ENCODE assay signal across 15 cellular contexts in the genomic region with DNA sequence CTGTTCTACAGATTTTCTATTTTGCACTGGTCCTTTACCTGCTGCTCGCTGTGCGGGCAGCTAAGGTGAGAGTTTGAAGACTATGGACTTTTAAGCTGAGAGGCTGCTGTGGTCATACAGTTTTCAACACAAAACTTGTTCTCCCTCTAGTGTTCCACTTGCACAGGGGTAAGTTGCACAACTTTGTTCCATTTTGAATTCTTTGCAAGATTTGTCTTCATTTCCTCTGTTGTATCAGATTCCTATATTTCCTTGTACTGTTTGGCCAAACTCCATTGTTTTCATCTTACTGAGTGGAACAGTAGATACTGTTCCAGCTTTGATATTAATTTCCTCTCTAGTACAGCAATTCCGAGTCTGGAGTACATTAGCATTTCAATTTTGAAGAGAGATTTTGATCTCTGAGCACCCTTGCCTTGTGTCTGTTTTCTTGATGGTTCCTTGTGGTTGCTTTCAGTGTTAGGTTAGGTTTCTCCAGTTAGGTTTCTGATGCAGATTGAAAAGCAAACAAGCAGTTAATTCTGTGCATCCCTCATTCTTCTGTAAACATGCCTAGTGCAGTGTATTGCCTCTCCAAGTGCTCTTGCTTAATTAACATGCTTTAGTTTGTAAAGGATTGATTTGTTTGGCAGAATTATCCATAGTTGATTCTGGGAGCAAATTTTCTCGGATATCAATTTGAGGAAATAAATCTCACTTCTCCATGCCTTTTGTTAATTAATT.
A peak's percentile ranks its signal among the peaks of the same experiment; 100 is the strongest.
DNase-seq lines count a peak whose midpoint lies in the region; ATAC-seq, FAIRE-seq and TF ChIP-seq lines count a peak whose summit lies in the region.
"Had no signal": no experiment of that assay in that cellular context is flagged by ENCODE, and none has a peak within 500 bp of the region (broad histone marks: within the 10 kb centered on the region; RNA-seq: fewer than 3 reads in every experiment).

No MANE protein-coding gene starts in this region.

- H3K27me3 ChIP-seq in right atrium auricular region (no peaks in the 10 kb centered on the region), lower lobe of right lung (ENCODE audit: low read depth) (no peaks in the 10 kb centered on the region)
- H3K27me3 ChIP-seq: vagina had no signal

- intact Hi-C loops in Right ventricle myocardium inferior (cut with DNase I) (loop anchor here (5.0 to 10.0 kb wide), 3 partner anchors 59 to 301 kb away; no protein-coding TSS in a partner anchor), lower lobe of right lung (cut with DNase I) (no loop called here)
- intact Hi-C loops in activated T-helper 1 cell treated with anti-CD3 and anti-CD28 coated beads, Interleukin-12 subunit alpha, Interleukin-12 subunit beta, Interleukin-2, Interleukin-4 antibody, amounts not matched to agents 30 ng/mL and 10 ng/mL and 1 ng/mL, durations not matched to agents 14 hours and 24 hours and 36 hours (cut with micrococcal nuclease) = no loop called here

- no peaks in the 10 kb centered on the region for H3K36me3 Mint-ChIP-seq in activated T-helper 1 cell treated with anti-CD3 and anti-CD28 coated beads, Interleukin-12 subunit alpha, Interleukin-12 subunit beta, Interleukin-2, Interleukin-4 antibody, amounts not matched to agents 30 ng/mL and 10 ng/mL and 1 ng/mL, durations not matched to agents 14 hours and 24 hours and 36 hours (ENCODE audit: low read depth)

- TF ChIP-seq CTCF in right atrium auricular region (IDR thresholded peaks at IDR 0.05) (peak in 1 of 2 donors; percentile 61), lower lobe of right lung (IDR thresholded peaks at IDR 0.05) (peak; percentile 29)

- no peaks in the 10 kb centered on the region for H3K27me3 Mint-ChIP-seq in activated T-helper 1 cell treated with anti-CD3 and anti-CD28 coated beads, Interleukin-12 subunit alpha, Interleukin-12 subunit beta, Interleukin-2, Interleukin-4 antibody, amounts not matched to agents 30 ng/mL and 10 ng/mL and 1 ng/mL, durations not matched to agents 14 hours and 24 hours and 36 hours (ENCODE audit: insufficient read depth)

- H3K4me3 ChIP-seq in right atrium auricular region = no peak overlapping the region
- no peak overlapping the region for H3K4me3 ChIP-seq in lower lobe of right lung
- H3K4me3 ChIP-seq: HAP-1, vagina had no signal

- H3K27ac Mint-ChIP-seq in activated T-helper 1 cell treated with anti-CD3 and anti-CD28 coated beads, Interleukin-12 subunit alpha, Interleukin-12 subunit beta, Interleukin-2, Interleukin-4 antibody, amounts not matched to agents 30 ng/mL and 10 ng/mL and 1 ng/mL, durations not matched to agents 14 hours and 24 hours and 36 hours = no peak overlapping the region

- FAIRE-seq in urothelium cell line (lab: Jason Lieb, UNC) = peak; percentile 17

- peaks cover 0 to 30% of the 10 kb centered on the region in 2 donors for H3K4me1 ChIP-seq in right atrium auricular region
- peaks cover 36% of the 10 kb centered on the region for H3K4me1 ChIP-seq in lower lobe of right lung
- H3K4me1 ChIP-seq: HAP-1, vagina had no signal

- no peak overlapping the region for H3K4me3 Mint-ChIP-seq in activated T-helper 1 cell treated with anti-CD3 and anti-CD28 coated beads, Interleukin-12 subunit alpha, Interleukin-12 subunit beta, Interleukin-2, Interleukin-4 antibody, amounts not matched to agents 30 ng/mL and 10 ng/mL and 1 ng/mL, durations not matched to agents 14 hours and 24 hours and 36 hours

- H3K36me3 ChIP-seq in right atrium auricular region = no peaks in the 10 kb centered on the region
- H3K36me3 ChIP-seq in lower lobe of right lung = no peaks in the 10 kb centered on the region
- H3K36me3 ChIP-seq: HAP-1, vagina had no signal

- no peaks in the 10 kb centered on the region for H3K9me3 Mint-ChIP-seq in activated T-helper 1 cell treated with anti-CD3 and anti-CD28 coated beads, Interleukin-12 subunit alpha, Interleukin-12 subunit beta, Interleukin-2, Interleukin-4 antibody, amounts not matched to agents 30 ng/mL and 10 ng/mL and 1 ng/mL, durations not matched to agents 14 hours and 24 hours and 36 hours

- ATAC-seq in Right ventricle myocardium inferior = peak; percentile 37
- peak; percentile 60 to 80 for ATAC-seq in lower lobe of right lung

- H3K27ac ChIP-seq in right atrium auricular region = no peak overlapping the region
- H3K27ac ChIP-seq in lower lobe of right lung = peak overlapping the region; percentile 6
- H3K27ac ChIP-seq: vagina had no signal

- H3K9me3 ChIP-seq in right atrium auricular region = no peaks in the 10 kb centered on the region
- H3K9me3 ChIP-seq in lower lobe of right lung = no peaks in the 10 kb centered on the region
- H3K9me3 ChIP-seq: HAP-1, vagina had no signal

- no peak for DNase-seq in Right ventricle myocardium inferior (ENCODE audit: missing footprints)
- DNase-seq in right atrium auricular region (ENCODE audit: low spot score) = no peak
- DNase-seq in fibroblast of gingiva (ENCODE audit: low read depth) = peak; percentile 82
- DNase-seq in lower lobe of right lung = no peak
- DNase-seq in urothelium cell line (ENCODE audit: low spot score) = no peak
- DNase-seq in activated CD4-positive, alpha-beta T cell treated with anti-CD3 and anti-CD28 coated beads for 1 hour = no peak
- DNase-seq in activated T-helper 1 cell treated with anti-CD3 and anti-CD28 coated beads, Interleukin-12 subunit alpha, Interleukin-12 subunit beta, Interleukin-2, Interleukin-4 antibody, amounts not matched to agents 30 ng/mL and 10 ng/mL and 1 ng/mL, durations not matched to agents 14 hours and 24 hours and 36 hours (ENCODE audit: low spot score) = no peak
- no peak for DNase-seq in stimulated activated naive CD4-positive, alpha-beta T cell (lab: John Stamatoyannopoulos, UW)
- DNase-seq: ACHN; activated naive CD4-positive, alpha-beta T cell treated with Interleukin-2 at 50 U/mL for 16 hours; cortex of kidney; DMS79 treated with DMSO at 0.1 percent for 48 hours; NCI-H1694 treated with DMSO at 0.1 percent for 48 hours had no signal

- no peaks in the 10 kb centered on the region for H3K4me1 Mint-ChIP-seq in activated T-helper 1 cell treated with anti-CD3 and anti-CD28 coated beads, Interleukin-12 subunit alpha, Interleukin-12 subunit beta, Interleukin-2, Interleukin-4 antibody, amounts not matched to agents 30 ng/mL and 10 ng/mL and 1 ng/mL, durations not matched to agents 14 hours and 24 hours and 36 hours (ENCODE audit: low read depth)
